In genomic region chr9:76292658-76293057, GRCh38 we compare ENCODE assay signal across 19 cellular contexts.
DNase-seq lines count a peak whose midpoint lies in the region; ATAC-seq and TF ChIP-seq lines count a peak whose summit lies in the region.
"Had no signal": no experiment of that assay in that cellular context is flagged by ENCODE, and none has a peak within 500 bp of the region (broad histone marks: within the 10 kb centered on the region; RNA-seq: fewer than 3 reads in every experiment).

No MANE protein-coding gene starts in this region.

- H4K91ac ChIP-seq in IMR-90 (ENCODE audit: insufficient read depth, low read depth, low read length): no peak overlapping the region

- DNase-seq in heart right ventricle: no peak
- DNase-seq in Right ventricle myocardium superior: no peak
- no peak for DNase-seq in IMR-90
- peak; percentile 7 for DNase-seq in iris pigment epithelial cell (ENCODE audit: low read depth)
- DNase-seq in testis: no peak
- no peak for DNase-seq in T1000 (lab: John Stamatoyannopoulos, UW)
- DNase-seq in NCI-H2196 treated with DMSO at 0.1 percent for 48 hours (lab: John Stamatoyannopoulos, UW; ENCODE audit: unreplicated experiment): no peak
- DNase-seq in NCI-H226: no peak
- DNase-seq: 8988T, DND-41, GDM1, NCI-H1105, NCI-H187, NCI-H446, PC-3, T-cell had no signal

- H3K23ac ChIP-seq in IMR-90 (ENCODE audit: low read depth, low read length): no peak overlapping the region

- no TSS peak for BruUV-seq in IMR-90 (replicated peaks; lab: Mats Ljungman, UMichigan)

- no peak overlapping the region for H2BK15ac ChIP-seq in IMR-90 (ENCODE audit: low read depth, low read length)

- H3K9me1 ChIP-seq in IMR-90 (ENCODE audit: insufficient read depth, low read length): no peaks in the 10 kb centered on the region

- no peak overlapping the region for H3K9ac ChIP-seq in IMR-90 (ENCODE audit: low read depth, low read length)
- H3K9ac ChIP-seq: GM23248 had no signal

- TF ChIP-seq CTCF in heart right ventricle (IDR thresholded peaks at IDR 0.05) (no peak), IMR-90 (conservative IDR thresholded peaks at IDR 0.05; ENCODE audit: low read depth, low read length) (no peak), testis (IDR thresholded peaks at IDR 0.05) (no peak)

- H2BK20ac ChIP-seq in IMR-90 (ENCODE audit: low read depth, low read length): no peak overlapping the region

- H3K27ac ChIP-seq in heart right ventricle (peak overlapping the region in 3 of 10 donors; percentile 29 to 62 (median 30)), IMR-90 (ENCODE audit: insufficient read depth, low read length) (no peak overlapping the region), testis (peak overlapping the region; percentile 12 to 51)
- H3K27ac ChIP-seq: GM23248 had no signal

- intact Hi-C loops in heart right ventricle (cut with DNase I): loop anchor here in 6 of 10 donors (2.0 to 10.0 kb wide), 6 partner anchors 36 to 1088 kb away; partner anchors contain the start of gene PCSK5 (in 1 of the 6)
- intact Hi-C loops in Right ventricle myocardium superior (cut with DNase I): no loop called here
- intact Hi-C loops in IMR-90 (cut with micrococcal nuclease): no loop called here
- intact Hi-C loops in testis (cut with DNase I; ENCODE audit: low total_unique reads): no loop called here

- H3K36me3 ChIP-seq in heart right ventricle: no peaks in the 10 kb centered on the region
- H3K36me3 ChIP-seq in IMR-90 (ENCODE audit: control insufficient read depth, insufficient read depth, low read length): no peaks in the 10 kb centered on the region
- no peaks in the 10 kb centered on the region for H3K36me3 ChIP-seq in testis (ENCODE audit: low read depth, missing control alignments)

- TF ChIP-seq RAD21 in IMR-90 (IDR thresholded peaks at IDR 0.05; ENCODE audit: low read length): no peak

- H3K9me3 ChIP-seq in heart right ventricle (no peaks in the 10 kb centered on the region), IMR-90 (ENCODE audit: control insufficient read depth, insufficient read depth, low read length) (no peaks in the 10 kb centered on the region), testis (no peaks in the 10 kb centered on the region)

- H3K14ac ChIP-seq in IMR-90 (replicated peaks; ENCODE audit: low read depth, low read length): no peak overlapping the region; the same call in 1 of the 2 replicates

- no peak overlapping the region; the same call in 1 of the 2 replicates for H4K5ac ChIP-seq in IMR-90 (ENCODE audit: low read depth, low read length)

- no peak overlapping the region for H2AK9ac ChIP-seq in IMR-90 (replicated peaks; ENCODE audit: low read depth, low read length, poor library complexity)

- ATAC-seq in heart right ventricle (peak in 5 of 8 donors; percentile 35 to 71 (median 54)), Right ventricle myocardium superior (ENCODE audit: poor library complexity) (no peak), IMR-90 (ENCODE audit: low read depth) (peak; percentile 73)
- ATAC-seq: GM12878, HCT116, PC-3, T-cell had no signal

- H2BK120ac ChIP-seq in IMR-90 (ENCODE audit: low read depth, low read length): no peak overlapping the region

- no peak overlapping the region for H2BK5ac ChIP-seq in IMR-90 (ENCODE audit: low read depth, low read length, poor library complexity, severe bottlenecking)

- no peaks in the 10 kb centered on the region for H3K79me1 ChIP-seq in IMR-90 (ENCODE audit: low read depth in 1 of 2, low read length in 2 of 2)

- no peak overlapping the region for H3K56ac ChIP-seq in IMR-90 (ENCODE audit: extremely low read depth, insufficient read depth, low read length)

- no peak overlapping the region for H2AK5ac ChIP-seq in IMR-90 (ENCODE audit: low read depth, low read length)

- H3K18ac ChIP-seq in IMR-90 (ENCODE audit: low read depth, low read length): no peak overlapping the region

- H3K4me3 ChIP-seq in heart right ventricle (peak overlapping the region in 6 of 10 donors; percentile 1 to 18 (median 13)), IMR-90 (ENCODE audit: insufficient read depth, low read depth, low read length) (no peak overlapping the region), testis (no peak overlapping the region)
- H3K4me3 ChIP-seq: GM12878, GM23248 had no signal

- POLR2A ChIA-PET in IMR-90 (lab: Charles Lee; ENCODE audit: unreplicated experiment): no interaction called here

- H3K27me3 ChIP-seq in heart right ventricle: peaks cover 0 to 9% (median 0%) of the 10 kb centered on the region in 7 donors
- H3K27me3 ChIP-seq in IMR-90 (ENCODE audit: control insufficient read depth, insufficient read depth, low read length): no peaks in the 10 kb centered on the region
- H3K27me3 ChIP-seq in testis: no peaks in the 10 kb centered on the region

- dilution Hi-C loops in IMR-90 (cut with HindIII; ENCODE audit: low sequenced_read_pairs, unreplicated experiment): no loop called here

- CTCF ChIA-PET in IMR-90 (lab: Yijun Ruan, JAX): no interaction called here

- WGBS in heart right ventricle, 2 donors: 51 to 61% methylated on average over 5 of the region's 5 CpGs
- WGBS in IMR-90 (ENCODE audit: extremely low coverage in 2 of 2, insufficient read length in 1 of 2), 2 experiments: no CpG with 5 or more reads among the region's 5 CpGs
- WGBS in testis, 2 donors: 47 to 49% methylated on average over 5 of the region's 5 CpGs

- H4K8ac ChIP-seq in IMR-90 (ENCODE audit: low read depth in 2 of 2, low read length in 2 of 2): no peak overlapping the region

- H3K4me1 ChIP-seq in heart right ventricle: peaks cover 0 to 17% (median 0%) of the 10 kb centered on the region in 9 donors
- peaks cover 7% of the 10 kb centered on the region for H3K4me1 ChIP-seq in IMR-90 (ENCODE audit: control insufficient read depth, insufficient read depth, low read length)
- H3K4me1 ChIP-seq in testis: no peaks in the 10 kb centered on the region

- no peak overlapping the region for H3K4ac ChIP-seq in IMR-90 (ENCODE audit: low read depth, low read length)

- no peak overlapping the region for H2AFZ ChIP-seq in IMR-90 (replicated peaks; ENCODE audit: low read length, poor library complexity)
- H2AFZ ChIP-seq: GM23248 had no signal

- TF ChIP-seq POLR2A in IMR-90 (IDR thresholded peaks at IDR 0.05; ENCODE audit: low read depth, low read length) (no peak), testis (IDR thresholded peaks at IDR 0.05) (no peak)

- peak overlapping the region; percentile 75 for H3K4me2 ChIP-seq in IMR-90 (ENCODE audit: low read depth, low read length)

- in situ Hi-C loops in IMR-90 (cut with MboI; ENCODE audit: low sequenced_read_pairs): loop anchor here (10.0 kb wide), 1 partner anchor 408 kb away; no protein-coding TSS in a partner anchor

- H4K20me1 ChIP-seq in IMR-90 (ENCODE audit: insufficient read depth, low read length): no peaks in the 10 kb centered on the region

TF ChIP-seq in IMR-90, 13 proteins besides CTCF, POLR2A, EP300 and RAD21:
- no peak for TF ChIP-seq FOS (IDR thresholded peaks at IDR 0.05; ENCODE audit: low read depth, low read length)
- TF ChIP-seq CHD1 (IDR thresholded peaks at IDR 0.05; ENCODE audit: low read depth, low read length): no peak
- no peak for TF ChIP-seq MAZ (IDR thresholded peaks at IDR 0.05; ENCODE audit: borderline replicate concordance, low read depth, low read length)
- TF ChIP-seq BHLHE40 (IDR thresholded peaks at IDR 0.05; ENCODE audit: low read depth, low read length): no peak
- no peak for TF ChIP-seq USF2 (IDR thresholded peaks at IDR 0.05; ENCODE audit: low read depth, low read length)
- TF ChIP-seq NFE2L2 (IDR thresholded peaks at IDR 0.05; ENCODE audit: low read depth, low read length): no peak
- no peak for TF ChIP-seq CEBPB (IDR thresholded peaks at IDR 0.05; ENCODE audit: low read depth, low read length)
- no peak for TF ChIP-seq ELK1 (IDR thresholded peaks at IDR 0.05; ENCODE audit: borderline replicate concordance, low read depth, low read length)
- TF ChIP-seq RCOR1 (IDR thresholded peaks at IDR 0.05; ENCODE audit: insufficient replicate concordance, low read length): no peak
- no peak for TF ChIP-seq MXI1 (IDR thresholded peaks at IDR 0.05; ENCODE audit: borderline replicate concordance, low read depth, low read length)

Comparison
In these comparisons a context has a peak if more than half of its experiments do, and no peak if none do; other contexts are left out.
1. intact Hi-C loops: an anchor here in heart right ventricle (2.0 to 10.0 kb wide); none called in Right ventricle myocardium superior, IMR-90 and testis.
2. H3K4me3 ChIP-seq: peak in heart right ventricle (6 of 10); none in IMR-90 (single experiment) and testis (0 of 2).